In genomic region chr10:5813091-5813340, GRCh38 we compare ENCODE assay signal across 1 cellular context.
TF ChIP-seq lines count a peak whose summit lies in the region.

No MANE protein-coding gene starts in this region.

TF ChIP-seq in endothelial cell of umbilical vein, 7 proteins besides CTCF, POLR2A, EP300 and RAD21 (continued from another document):
- TF ChIP-seq JUN (IDR thresholded peaks at IDR 0.05; ENCODE audit: borderline replicate concordance, insufficient read depth, insufficient read length, low read depth) (no peak), POLR2AphosphoS5 (IDR thresholded peaks at IDR 0.05; ENCODE audit: insufficient read depth, low read depth, low read length) (no peak)
